In the genomic region with DNA sequence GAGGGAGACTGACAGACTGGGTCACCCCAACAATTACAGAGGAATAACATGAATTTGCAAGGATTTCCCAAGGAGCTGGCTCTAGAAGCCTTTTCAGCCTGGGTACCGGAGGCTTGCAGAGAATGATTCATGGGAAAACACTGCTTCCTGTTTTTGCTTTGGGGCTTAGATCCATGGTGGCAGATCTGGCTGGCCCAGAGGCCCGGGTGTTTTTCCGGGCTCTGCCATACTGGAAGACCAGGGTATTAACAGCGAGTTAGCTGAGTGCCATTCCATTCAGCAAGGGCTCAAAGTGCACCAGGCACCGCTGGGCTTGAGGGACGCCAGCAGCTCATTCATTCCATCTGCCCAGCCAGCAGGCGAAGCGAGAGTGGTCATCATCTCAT, we compare ENCODE assay signal across 1 cellular context.
TF ChIP-seq lines count a peak whose summit lies in the region.

No MANE protein-coding gene starts in this region.

TF ChIP-seq in K562, 482 proteins besides CTCF, POLR2A, EP300 and RAD21:
- TF ChIP-seq, protein P1, sequence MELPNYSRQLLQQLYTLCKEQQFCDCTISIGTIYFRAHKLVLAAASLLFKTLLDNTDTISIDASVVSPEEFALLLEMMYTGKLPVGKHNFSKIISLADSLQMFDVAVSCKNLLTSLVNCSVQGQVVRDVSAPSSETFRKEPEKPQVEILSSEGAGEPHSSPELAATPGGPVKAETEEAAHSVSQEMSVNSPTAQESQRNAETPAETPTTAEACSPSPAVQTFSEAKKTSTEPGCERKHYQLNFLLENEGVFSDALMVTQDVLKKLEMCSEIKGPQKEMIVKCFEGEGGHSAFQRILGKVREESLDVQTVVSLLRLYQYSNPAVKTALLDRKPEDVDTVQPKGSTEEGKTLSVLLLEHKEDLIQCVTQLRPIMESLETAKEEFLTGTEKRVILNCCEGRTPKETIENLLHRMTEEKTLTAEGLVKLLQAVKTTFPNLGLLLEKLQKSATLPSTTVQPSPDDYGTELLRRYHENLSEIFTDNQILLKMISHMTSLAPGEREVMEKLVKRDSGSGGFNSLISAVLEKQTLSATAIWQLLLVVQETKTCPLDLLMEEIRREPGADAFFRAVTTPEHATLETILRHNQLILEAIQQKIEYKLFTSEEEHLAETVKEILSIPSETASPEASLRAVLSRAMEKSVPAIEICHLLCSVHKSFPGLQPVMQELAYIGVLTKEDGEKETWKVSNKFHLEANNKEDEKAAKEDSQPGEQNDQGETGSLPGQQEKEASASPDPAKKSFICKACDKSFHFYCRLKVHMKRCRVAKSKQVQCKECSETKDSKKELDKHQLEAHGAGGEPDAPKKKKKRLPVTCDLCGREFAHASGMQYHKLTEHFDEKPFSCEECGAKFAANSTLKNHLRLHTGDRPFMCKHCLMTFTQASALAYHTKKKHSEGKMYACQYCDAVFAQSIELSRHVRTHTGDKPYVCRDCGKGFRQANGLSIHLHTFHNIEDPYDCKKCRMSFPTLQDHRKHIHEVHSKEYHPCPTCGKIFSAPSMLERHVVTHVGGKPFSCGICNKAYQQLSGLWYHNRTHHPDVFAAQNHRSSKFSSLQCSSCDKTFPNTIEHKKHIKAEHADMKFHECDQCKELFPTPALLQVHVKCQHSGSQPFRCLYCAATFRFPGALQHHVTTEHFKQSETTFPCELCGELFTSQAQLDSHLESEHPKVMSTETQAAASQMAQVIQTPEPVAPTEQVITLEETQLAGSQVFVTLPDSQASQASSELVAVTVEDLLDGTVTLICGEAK (IDR thresholded peaks at IDR 0.05) = no peak
- TF ChIP-seq, protein P1 (CRISPR knock-in tag; IDR thresholded peaks at IDR 0.05) = no peak
- TF ChIP-seq YY1 (IDR thresholded peaks at IDR 0.05; ENCODE audit: borderline replicate concordance in 1 of 3, control insufficient read depth in 1 of 3, extremely low read depth in 1 of 3, insufficient read depth in 3 of 3, insufficient read length in 1 of 3, insufficient replicate concordance in 2 of 3, low read depth in 1 of 3, low read length in 2 of 3) = peak in 1 of 3 experiments; percentile 4
